In the genomic region with DNA sequence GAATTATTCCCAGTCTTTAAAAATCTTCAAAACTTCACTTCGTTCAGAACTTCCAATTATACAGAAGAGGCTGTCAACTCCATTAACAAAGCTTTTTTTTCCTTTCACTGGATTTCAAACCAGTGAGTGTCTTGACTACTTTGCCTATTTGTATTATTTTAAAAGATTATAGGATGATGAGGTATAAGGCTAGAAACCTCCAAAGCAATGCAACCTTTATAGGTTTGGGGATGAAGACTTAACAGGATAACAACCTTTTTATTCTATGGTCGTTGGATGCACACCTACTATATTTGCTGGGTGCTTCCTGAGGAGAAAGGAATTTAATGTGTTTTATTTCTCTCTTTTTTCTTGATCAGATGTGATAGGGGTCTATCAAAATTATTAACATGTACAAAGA, we compare ENCODE assay signal across 1 cellular context.
TF ChIP-seq lines count a peak whose summit lies in the region.

No MANE protein-coding gene starts in this region.

TF ChIP-seq in GM23338, 12 proteins besides CTCF, POLR2A, EP300 and RAD21 (continued from another document):
- TF ChIP-seq, protein P1, sequence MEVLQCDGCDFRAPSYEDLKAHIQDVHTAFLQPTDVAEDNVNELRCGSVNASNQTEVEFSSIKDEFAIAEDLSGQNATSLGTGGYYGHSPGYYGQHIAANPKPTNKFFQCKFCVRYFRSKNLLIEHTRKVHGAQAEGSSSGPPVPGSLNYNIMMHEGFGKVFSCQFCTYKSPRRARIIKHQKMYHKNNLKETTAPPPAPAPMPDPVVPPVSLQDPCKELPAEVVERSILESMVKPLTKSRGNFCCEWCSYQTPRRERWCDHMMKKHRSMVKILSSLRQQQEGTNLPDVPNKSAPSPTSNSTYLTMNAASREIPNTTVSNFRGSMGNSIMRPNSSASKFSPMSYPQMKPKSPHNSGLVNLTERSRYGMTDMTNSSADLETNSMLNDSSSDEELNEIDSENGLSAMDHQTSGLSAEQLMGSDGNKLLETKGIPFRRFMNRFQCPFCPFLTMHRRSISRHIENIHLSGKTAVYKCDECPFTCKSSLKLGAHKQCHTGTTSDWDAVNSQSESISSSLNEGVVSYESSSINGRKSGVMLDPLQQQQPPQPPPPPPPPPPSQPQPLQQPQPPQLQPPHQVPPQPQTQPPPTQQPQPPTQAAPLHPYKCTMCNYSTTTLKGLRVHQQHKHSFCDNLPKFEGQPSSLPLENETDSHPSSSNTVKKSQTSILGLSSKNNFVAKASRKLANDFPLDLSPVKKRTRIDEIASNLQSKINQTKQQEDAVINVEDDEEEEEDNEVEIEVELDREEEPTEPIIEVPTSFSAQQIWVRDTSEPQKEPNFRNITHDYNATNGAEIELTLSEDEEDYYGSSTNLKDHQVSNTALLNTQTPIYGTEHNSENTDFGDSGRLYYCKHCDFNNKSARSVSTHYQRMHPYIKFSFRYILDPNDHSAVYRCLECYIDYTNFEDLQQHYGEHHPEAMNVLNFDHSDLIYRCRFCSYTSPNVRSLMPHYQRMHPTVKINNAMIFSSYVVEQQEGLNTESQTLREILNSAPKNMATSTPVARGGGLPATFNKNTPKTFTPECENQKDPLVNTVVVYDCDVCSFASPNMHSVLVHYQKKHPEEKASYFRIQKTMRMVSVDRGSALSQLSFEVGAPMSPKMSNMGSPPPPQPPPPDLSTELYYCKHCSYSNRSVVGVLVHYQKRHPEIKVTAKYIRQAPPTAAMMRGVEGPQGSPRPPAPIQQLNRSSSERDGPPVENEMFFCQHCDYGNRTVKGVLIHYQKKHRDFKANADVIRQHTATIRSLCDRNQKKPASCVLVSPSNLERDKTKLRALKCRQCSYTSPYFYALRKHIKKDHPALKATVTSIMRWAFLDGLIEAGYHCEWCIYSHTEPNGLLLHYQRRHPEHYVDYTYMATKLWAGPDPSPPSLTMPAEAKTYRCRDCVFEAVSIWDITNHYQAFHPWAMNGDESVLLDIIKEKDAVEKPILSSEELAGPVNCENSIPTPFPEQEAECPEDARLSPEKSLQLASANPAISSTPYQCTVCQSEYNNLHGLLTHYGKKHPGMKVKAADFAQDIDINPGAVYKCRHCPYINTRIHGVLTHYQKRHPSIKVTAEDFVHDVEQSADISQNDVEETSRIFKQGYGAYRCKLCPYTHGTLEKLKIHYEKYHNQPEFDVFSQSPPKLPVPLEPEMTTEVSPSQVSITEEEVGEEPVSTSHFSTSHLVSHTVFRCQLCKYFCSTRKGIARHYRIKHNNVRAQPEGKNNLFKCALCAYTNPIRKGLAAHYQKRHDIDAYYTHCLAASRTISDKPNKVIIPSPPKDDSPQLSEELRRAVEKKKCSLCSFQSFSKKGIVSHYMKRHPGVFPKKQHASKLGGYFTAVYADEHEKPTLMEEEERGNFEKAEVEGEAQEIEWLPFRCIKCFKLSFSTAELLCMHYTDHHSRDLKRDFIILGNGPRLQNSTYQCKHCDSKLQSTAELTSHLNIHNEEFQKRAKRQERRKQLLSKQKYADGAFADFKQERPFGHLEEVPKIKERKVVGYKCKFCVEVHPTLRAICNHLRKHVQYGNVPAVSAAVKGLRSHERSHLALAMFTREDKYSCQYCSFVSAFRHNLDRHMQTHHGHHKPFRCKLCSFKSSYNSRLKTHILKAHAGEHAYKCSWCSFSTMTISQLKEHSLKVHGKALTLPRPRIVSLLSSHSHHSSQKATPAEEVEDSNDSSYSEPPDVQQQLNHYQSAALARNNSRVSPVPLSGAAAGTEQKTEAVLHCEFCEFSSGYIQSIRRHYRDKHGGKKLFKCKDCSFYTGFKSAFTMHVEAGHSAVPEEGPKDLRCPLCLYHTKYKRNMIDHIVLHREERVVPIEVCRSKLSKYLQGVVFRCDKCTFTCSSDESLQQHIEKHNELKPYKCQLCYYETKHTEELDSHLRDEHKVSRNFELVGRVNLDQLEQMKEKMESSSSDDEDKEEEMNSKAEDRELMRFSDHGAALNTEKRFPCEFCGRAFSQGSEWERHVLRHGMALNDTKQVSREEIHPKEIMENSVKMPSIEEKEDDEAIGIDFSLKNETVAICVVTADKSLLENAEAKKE (CRISPR knock-in tag; IDR thresholded peaks at IDR 0.05), result no peak
- TF ChIP-seq NANOG (IDR thresholded peaks at IDR 0.05; ENCODE audit: borderline replicate concordance) (no peak), JUNB (IDR thresholded peaks at IDR 0.05; ENCODE audit: unreplicated experiment) (no peak), CREB1 (CRISPR knock-in tag; IDR thresholded peaks at IDR 0.05; ENCODE audit: low read depth) (no peak), STAT1 (IDR thresholded peaks at IDR 0.05; ENCODE audit: unreplicated experiment) (no peak), EZH2 (IDR thresholded peaks at IDR 0.05; ENCODE audit: low read depth, unreplicated experiment) (no peak), EZH2phosphoT487 (IDR thresholded peaks at IDR 0.05; ENCODE audit: unreplicated experiment) (no peak), POLR2AphosphoS5 (IDR thresholded peaks at IDR 0.05; ENCODE audit: low read depth) (no peak)
- TF ChIP-seq, protein P2, sequence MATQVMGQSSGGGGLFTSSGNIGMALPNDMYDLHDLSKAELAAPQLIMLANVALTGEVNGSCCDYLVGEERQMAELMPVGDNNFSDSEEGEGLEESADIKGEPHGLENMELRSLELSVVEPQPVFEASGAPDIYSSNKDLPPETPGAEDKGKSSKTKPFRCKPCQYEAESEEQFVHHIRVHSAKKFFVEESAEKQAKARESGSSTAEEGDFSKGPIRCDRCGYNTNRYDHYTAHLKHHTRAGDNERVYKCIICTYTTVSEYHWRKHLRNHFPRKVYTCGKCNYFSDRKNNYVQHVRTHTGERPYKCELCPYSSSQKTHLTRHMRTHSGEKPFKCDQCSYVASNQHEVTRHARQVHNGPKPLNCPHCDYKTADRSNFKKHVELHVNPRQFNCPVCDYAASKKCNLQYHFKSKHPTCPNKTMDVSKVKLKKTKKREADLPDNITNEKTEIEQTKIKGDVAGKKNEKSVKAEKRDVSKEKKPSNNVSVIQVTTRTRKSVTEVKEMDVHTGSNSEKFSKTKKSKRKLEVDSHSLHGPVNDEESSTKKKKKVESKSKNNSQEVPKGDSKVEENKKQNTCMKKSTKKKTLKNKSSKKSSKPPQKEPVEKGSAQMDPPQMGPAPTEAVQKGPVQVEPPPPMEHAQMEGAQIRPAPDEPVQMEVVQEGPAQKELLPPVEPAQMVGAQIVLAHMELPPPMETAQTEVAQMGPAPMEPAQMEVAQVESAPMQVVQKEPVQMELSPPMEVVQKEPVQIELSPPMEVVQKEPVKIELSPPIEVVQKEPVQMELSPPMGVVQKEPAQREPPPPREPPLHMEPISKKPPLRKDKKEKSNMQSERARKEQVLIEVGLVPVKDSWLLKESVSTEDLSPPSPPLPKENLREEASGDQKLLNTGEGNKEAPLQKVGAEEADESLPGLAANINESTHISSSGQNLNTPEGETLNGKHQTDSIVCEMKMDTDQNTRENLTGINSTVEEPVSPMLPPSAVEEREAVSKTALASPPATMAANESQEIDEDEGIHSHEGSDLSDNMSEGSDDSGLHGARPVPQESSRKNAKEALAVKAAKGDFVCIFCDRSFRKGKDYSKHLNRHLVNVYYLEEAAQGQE (IDR thresholded peaks at IDR 0.05; ENCODE audit: unreplicated experiment), result no peak
